ENCODE assay signal across 8 cellular contexts in the genomic region with DNA sequence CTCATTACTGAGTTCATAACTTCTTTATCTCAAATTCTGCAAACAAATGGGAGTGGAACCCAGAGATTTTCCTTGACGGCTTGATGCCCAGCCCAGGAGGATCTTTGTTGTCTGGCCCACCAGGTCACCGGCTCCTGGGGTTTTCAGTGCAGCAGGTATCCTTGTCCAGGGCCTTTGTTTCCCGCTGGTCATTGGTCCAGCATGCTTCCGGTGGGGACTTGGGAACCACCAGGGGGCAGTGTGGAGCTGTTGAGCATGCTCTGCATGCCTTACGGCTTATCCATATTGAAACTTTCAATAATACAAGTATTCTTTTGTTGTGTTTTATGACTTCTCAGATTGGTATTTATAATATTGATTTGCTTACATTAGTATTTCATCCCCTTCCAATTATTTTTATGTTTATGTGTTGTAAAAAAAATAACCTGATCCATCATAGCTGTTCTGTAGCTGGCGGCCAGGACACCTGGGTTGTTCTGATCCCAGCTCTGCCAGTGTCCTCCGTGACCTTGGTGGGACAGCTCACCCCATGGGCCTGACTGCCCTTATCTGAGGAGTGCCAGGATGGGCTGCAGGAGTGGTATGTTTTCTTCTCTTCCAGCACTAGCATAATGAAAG.
DNase-seq lines count a peak whose midpoint lies in the region; ATAC-seq lines count a peak whose summit lies in the region.

No MANE protein-coding gene starts in this region.

- no peaks in the 10 kb centered on the region for H3K36me3 Mint-ChIP-seq in naive thymus-derived CD8-positive, alpha-beta T cell

- no peaks in the 10 kb centered on the region for H3K9me3 Mint-ChIP-seq in naive thymus-derived CD8-positive, alpha-beta T cell

- POLR2A ChIA-PET in naive thymus-derived CD8-positive, alpha-beta T cell (lab: Charles Lee) = interaction anchor here (0.6 to 0.9 kb wide), 2 partner anchors 30 to 58 kb away, joined by 3 read pairs; no protein-coding TSS in a partner anchor

- no peak overlapping the region for H3K27ac Mint-ChIP-seq in naive thymus-derived CD8-positive, alpha-beta T cell

- ATAC-seq in GM21381 (IDR thresholded peaks at IDR 0.05; ENCODE audit: unreplicated experiment) (peak; percentile 60), HG03571 (IDR thresholded peaks at IDR 0.05; ENCODE audit: unreplicated experiment) (no peak)
- peak in 1 of 2 donors; percentile 67 for ATAC-seq in naive thymus-derived CD8-positive, alpha-beta T cell

- DNase-seq in COR-L47 (lab: John Stamatoyannopoulos, UW) = peak; percentile 42
- peak; percentile 43 for DNase-seq in NCI-H1048 (lab: John Stamatoyannopoulos, UW)
- DNase-seq in activated CD8-positive, alpha-beta memory T cell treated with anti-CD3 and anti-CD28 coated beads for 24 hours = peak; percentile 84
- DNase-seq in epidermal melanocyte (ENCODE audit: insufficient read length, low spot score) = peak; percentile 63
- DNase-seq in naive thymus-derived CD8-positive, alpha-beta T cell = peak; percentile 11 to 81 (median 54)
- DNase-seq in stimulated activated naive CD4-positive, alpha-beta T cell treated with Interleukin-2 at 50 U/mL for 16 hours (lab: John Stamatoyannopoulos, UW) = peak; percentile 59

- peaks cover 0 to 2% (median 0%) of the 10 kb centered on the region in 4 donors for H3K4me1 Mint-ChIP-seq in naive thymus-derived CD8-positive, alpha-beta T cell

- peaks cover 0 to 12% (median 9%) of the 10 kb centered on the region in 5 donors for H3K27me3 Mint-ChIP-seq in naive thymus-derived CD8-positive, alpha-beta T cell

- H3K4me3 Mint-ChIP-seq in naive thymus-derived CD8-positive, alpha-beta T cell = no peak overlapping the region
